8 cellular contexts compared by ENCODE assay signal in the genomic region with DNA sequence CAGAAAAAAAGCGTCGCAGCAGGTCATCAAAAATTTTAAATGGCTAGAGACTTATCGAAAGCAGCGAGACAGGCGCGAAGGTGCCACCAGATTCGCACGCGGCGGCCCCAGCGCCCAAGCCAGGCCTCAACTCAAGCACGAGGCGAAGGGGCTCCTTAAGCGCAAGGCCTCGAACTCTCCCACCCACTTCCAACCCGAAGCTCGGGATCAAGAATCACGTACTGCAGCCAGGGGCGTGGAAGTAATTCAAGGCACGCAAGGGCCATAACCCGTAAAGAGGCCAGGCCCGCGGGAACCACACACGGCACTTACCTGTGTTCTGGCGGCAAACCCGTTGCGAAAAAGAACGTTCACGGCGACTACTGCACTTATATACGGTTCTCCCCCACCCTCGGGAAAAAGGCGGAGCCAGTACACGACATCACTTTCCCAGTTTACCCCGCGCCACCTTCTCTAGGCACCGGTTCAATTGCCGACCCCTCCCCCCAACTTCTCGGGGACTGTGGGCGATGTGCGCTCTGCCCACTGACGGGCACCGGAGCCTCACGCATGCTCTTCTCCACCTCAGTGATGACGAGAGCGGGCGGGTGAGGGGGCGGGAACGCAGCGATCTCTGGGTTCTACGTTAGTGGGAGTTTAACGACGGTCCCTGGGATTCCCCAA. TPM values are rescaled to one million over a fixed set of nuclear protein-coding genes. Genes with fewer than 3 reads are reported as not detected.
DNase-seq lines count a peak whose midpoint lies in the region; ATAC-seq lines count a peak whose summit lies in the region.

A gene (minus strand): TSS at position 345 of the 663 bp plus-strand sequence. CDS start 1,006 bp downstream, outside the sequence.

- peaks cover 14% of the 10 kb centered on the region for H3K36me3 Mint-ChIP-seq in IgD-negative memory B cell

- H3K4me3 Mint-ChIP-seq in IgD-negative memory B cell = peak within 1 kb of the TSS; percentile 92 to 97 (median 94)

- H3K27ac Mint-ChIP-seq in IgD-negative memory B cell = peak within 1 kb of the TSS; percentile 95 to 99 (median 99)

- H3K9me3 Mint-ChIP-seq in IgD-negative memory B cell = no peaks in the 10 kb centered on the region

- H3K4me1 Mint-ChIP-seq in IgD-negative memory B cell = peaks cover 33 to 47% (median 39%) of the 10 kb centered on the region in 3 donors

- peak; percentile 72 for ATAC-seq in GM21528 (IDR thresholded peaks at IDR 0.05; ENCODE audit: low FRiP score, unreplicated experiment)

- peak; percentile 100 for DNase-seq in DMS 273 (lab: John Stamatoyannopoulos, UW; ENCODE audit: unreplicated experiment)
- peak; percentile 97 for DNase-seq in OCI-M2 (lab: John Stamatoyannopoulos, UW; ENCODE audit: unreplicated experiment)
- DNase-seq in activated T-cell treated with anti-CD3 and anti-CD28 coated beads for 48 hours (ENCODE audit: low read depth) = peak; percentile 99
- DNase-seq in epithelial cell of prostate (ENCODE audit: low read depth, low spot score) = peak; percentile 98
- peak; percentile 100 for DNase-seq in mucosa of gallbladder (ENCODE audit: low spot score)
- peak; percentile 99 to 100 for DNase-seq in stimulated activated CD8-positive, alpha-beta memory T cell treated with anti-CD3 and anti-CD28 coated beads, Interleukin-4, amount 100 ng/mL, for 4 hours (ENCODE audit: low read depth in 2 of 2, low spot score in 1 of 2)

- no peaks in the 10 kb centered on the region for H3K27me3 Mint-ChIP-seq in IgD-negative memory B cell

- peak within 1 kb of the TSS; percentile 99 for H3K27ac ChIP-seq in epithelial cell of prostate

RNA-seq across cellular contexts. Expression of the gene that starts here (rescaled TPM):
- polyA plus RNA-seq in IgD-negative memory B cell = 11,514 TPM
- total RNA-seq in mucosa of gallbladder = 8,853 TPM

Comparison
In these comparisons a context has a peak if more than half of its experiments do, and no peak if none do; other contexts are left out.
1. Peak in every context shown above with its lines: DNase-seq, ATAC-seq and H3K27ac ChIP-seq.